In the genomic region with DNA sequence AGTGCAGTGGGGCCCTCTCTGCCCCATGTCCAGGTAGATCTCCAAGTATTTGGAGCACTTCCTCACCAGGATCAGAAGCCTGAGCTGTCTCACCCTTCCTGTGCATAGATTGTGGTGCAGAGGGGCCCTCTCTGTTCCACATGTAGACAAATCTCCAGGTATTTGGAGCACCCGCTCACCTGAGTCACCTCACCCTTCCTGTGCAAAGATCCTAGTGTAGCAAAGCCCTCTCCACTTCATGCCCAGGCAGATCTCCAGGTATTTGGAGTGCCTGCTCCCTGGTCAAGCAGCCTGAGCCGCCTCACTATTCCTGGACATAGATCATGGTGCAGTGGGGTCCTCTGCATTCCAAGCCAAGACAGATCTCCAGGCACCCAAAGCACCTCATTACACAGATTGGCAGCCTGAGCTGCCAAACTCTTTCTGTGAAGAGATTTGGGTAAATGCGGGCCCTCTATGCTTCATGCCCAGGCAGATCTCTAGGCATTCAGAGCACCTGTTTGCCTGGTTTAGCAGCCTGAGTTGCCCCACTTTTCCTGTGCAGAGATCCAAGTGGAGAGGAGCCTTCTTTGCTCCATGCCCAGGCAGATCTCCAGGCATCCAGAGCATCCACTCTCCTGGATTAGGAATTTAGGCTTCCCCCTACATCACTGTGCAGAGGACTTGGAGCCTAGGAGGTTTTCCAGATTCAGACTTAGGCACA, we compare ENCODE assay signal across 22 cellular contexts.
"Had no signal": no experiment of that assay in that cellular context is flagged by ENCODE, and none has a peak within 500 bp of the region (broad histone marks: within the 10 kb centered on the region; RNA-seq: fewer than 3 reads in every experiment).

No MANE protein-coding gene starts in this region.

- H3K4me1 ChIP-seq: SJCRH30 had no signal

- H3K36me3 ChIP-seq: MG63, SJCRH30 had no signal

- H3K27me3 ChIP-seq: MG63, SJCRH30 had no signal

- H3K27ac ChIP-seq: HL-60, SJCRH30 had no signal

- DNase-seq: KBM-7, MG63, NCI-H1092 treated with DMSO at 0.1 percent for 48 hours, NCI-H1417 treated with DMSO at 0.1 percent for 48 hours, NCI-H187, NCI-H2029, NCI-H2081 treated with DMSO at 0.1 percent for 48 hours, NCI-H2171, NCI-H226, NCI-H446, NCI-H510A, NCI-H524 treated with DMSO at 0.1 percent for 48 hours, NCI-H69, NCI-H774, PC-3, SHP77 treated with DMSO at 0.1 percent for 48 hours had no signal

- ATAC-seq: Panc1, PC-3, Right ventricle myocardium inferior, SK-N-SH treated with all-trans-retinoic acid at 6 μM for 48 hours had no signal

- H3K9me3 ChIP-seq: SJCRH30 had no signal

- FAIRE-seq: HTR-8/SVneo had no signal

- H3K4me3 ChIP-seq: MG63, SJCRH30 had no signal
